ENCODE assay signal across 1 cellular context in the genomic region with DNA sequence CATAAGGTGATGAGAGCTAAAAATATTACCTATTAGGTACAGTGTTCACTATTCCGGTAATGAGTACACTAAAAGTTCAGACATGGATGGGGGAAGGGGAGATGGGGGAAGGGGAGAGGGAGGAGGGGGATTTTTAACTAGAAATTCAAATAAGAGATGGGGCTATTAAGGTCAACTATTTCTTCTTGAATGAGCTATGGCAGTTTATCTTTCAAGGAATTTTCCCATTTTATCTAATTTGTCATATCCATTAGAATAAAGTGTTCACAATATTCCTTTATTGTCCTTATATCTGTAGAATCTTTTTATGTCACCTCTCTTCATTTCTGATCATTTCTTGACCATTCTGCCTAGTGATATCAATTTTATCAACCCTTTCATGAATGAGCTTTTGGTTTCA.
TF ChIP-seq lines count a peak whose summit lies in the region.

No MANE protein-coding gene starts in this region.

TF ChIP-seq in K562, 482 proteins besides CTCF, POLR2A, EP300 and RAD21 (continued from another document):
- no peak for TF ChIP-seq IRF9 (tag; IDR thresholded peaks at IDR 0.05)
